In genomic region chr12:110508071-110508586, GRCh38 we compare ENCODE assay signal across 24 cellular contexts. TPM values are rescaled to one million over a fixed set of nuclear protein-coding genes. Genes with fewer than 3 reads are reported as not detected.
"Had no signal": no experiment of that assay in that cellular context is flagged by ENCODE, and none has a peak within 500 bp of the region (broad histone marks: within the 10 kb centered on the region; RNA-seq: fewer than 3 reads in every experiment).

No MANE protein-coding gene starts in this region.

- H3K4me3 Mint-ChIP-seq: effector memory CD8-positive, alpha-beta T cell; naive B cell; natural killer cell treated with Interleukin-12 subunit alpha and Interleukin-12 subunit beta and Interleukin-15 and Interleukin-18, amount 100 ng/mL, for 72 hours; neural crest cell; stimulated activated naive CD8-positive, alpha-beta T cell treated with anti-CD3 and anti-CD28 coated beads, Interleukin-15, amount 100 ng/mL, for 72 hours had no signal

- H3K27me3 Mint-ChIP-seq: effector memory CD8-positive, alpha-beta T cell; naive B cell; natural killer cell treated with Interleukin-12 subunit alpha and Interleukin-12 subunit beta and Interleukin-15 and Interleukin-18, amount 100 ng/mL, for 72 hours; stimulated activated naive CD8-positive, alpha-beta T cell treated with anti-CD3 and anti-CD28 coated beads, Interleukin-15, amount 100 ng/mL, for 72 hours had no signal

- H3K9me3 Mint-ChIP-seq: effector memory CD8-positive, alpha-beta T cell; naive B cell; natural killer cell treated with Interleukin-12 subunit alpha and Interleukin-12 subunit beta and Interleukin-15 and Interleukin-18, amount 100 ng/mL, for 72 hours; stimulated activated naive CD8-positive, alpha-beta T cell treated with anti-CD3 and anti-CD28 coated beads, Interleukin-15, amount 100 ng/mL, for 72 hours had no signal

- ATAC-seq: effector memory CD8-positive, alpha-beta T cell; gastrocnemius medialis; left ventricle myocardium superior; lower lobe of right lung; mucosa of descending colon; natural killer cell treated with Interleukin-12 subunit alpha and Interleukin-12 subunit beta and Interleukin-15 and Interleukin-18, amount 100 ng/mL, for 72 hours; pancreas; sciatic nerve; stimulated activated naive CD8-positive, alpha-beta T cell treated with anti-CD3 and anti-CD28 coated beads, Interleukin-15, amount 100 ng/mL, for 72 hours had no signal

- DNase-seq: cortex of kidney; effector memory CD8-positive, alpha-beta T cell; gastrocnemius medialis; head of caudate nucleus; left ventricle myocardium superior; lower lobe of right lung; mucosa of descending colon; naive B cell; pancreas; stimulated activated CD4-positive, alpha-beta T cell treated with anti-CD3 and anti-CD28 coated beads, Interleukin-12 subunit alpha, Interleukin-12 subunit beta, amount 100 ng/mL, for 4 hours; stimulated activated CD4-positive, alpha-beta T cell treated with anti-CD3 and anti-CD28 coated beads, Interleukin-1b, Interleukin-23, amount 100 ng/mL, for 48 hours; stimulated activated CD4-positive, alpha-beta T cell treated with anti-CD3 and anti-CD28 coated beads, Interleukin-4, amount 100 ng/mL, for 1 hour; stimulated activated CD8-positive, alpha-beta memory T cell treated with anti-CD3 and anti-CD28 coated beads, Interleukin-4, amount 100 ng/mL, for 48 hours; stimulated activated naive CD4-positive, alpha-beta T cell; stimulated activated naive CD8-positive, alpha-beta T cell treated with anti-CD3 and anti-CD28 coated beads, Interleukin-15, amount 100 ng/mL, for 72 hours; transverse colon had no signal

- H3K36me3 Mint-ChIP-seq: naive B cell; natural killer cell treated with Interleukin-12 subunit alpha and Interleukin-12 subunit beta and Interleukin-15 and Interleukin-18, amount 100 ng/mL, for 72 hours had no signal

- H3K4me3 ChIP-seq: gastrocnemius medialis, lower lobe of right lung, mucosa of descending colon, pancreas, right atrium auricular region, smooth muscle cell, suprapubic skin, transverse colon, vagina had no signal

- H3K27ac ChIP-seq: gastrocnemius medialis, lower lobe of right lung, neutrophil, pancreas, right atrium auricular region, suprapubic skin, transverse colon, vagina had no signal

- H3K4me1 Mint-ChIP-seq: neural crest cell; stimulated activated naive CD8-positive, alpha-beta T cell treated with anti-CD3 and anti-CD28 coated beads, Interleukin-15, amount 100 ng/mL, for 72 hours had no signal

- H3K27ac Mint-ChIP-seq: effector memory CD8-positive, alpha-beta T cell; natural killer cell treated with Interleukin-12 subunit alpha and Interleukin-12 subunit beta and Interleukin-15 and Interleukin-18, amount 100 ng/mL, for 72 hours; stimulated activated naive CD8-positive, alpha-beta T cell treated with anti-CD3 and anti-CD28 coated beads, Interleukin-15, amount 100 ng/mL, for 72 hours had no signal

- H3K36me3 ChIP-seq: gastrocnemius medialis, lower lobe of right lung, neutrophil, pancreas, right atrium auricular region, suprapubic skin, transverse colon, vagina had no signal

- H3K9me3 ChIP-seq: gastrocnemius medialis, lower lobe of right lung, mucosa of descending colon, neutrophil, pancreas, right atrium auricular region, suprapubic skin, transverse colon, vagina had no signal

- H3K4me1 ChIP-seq: gastrocnemius medialis, lower lobe of right lung, pancreas, right atrium auricular region, vagina had no signal

- H3K27me3 ChIP-seq: gastrocnemius medialis, neutrophil, pancreas, right atrium auricular region, suprapubic skin, transverse colon, vagina had no signal

RNA-seq across cellular contexts. Expression of gene RAD9B, which starts 6.0 kb away (rescaled TPM):
- total RNA-seq: smooth muscle cell, vagina had no signal
